26 cellular contexts compared by ENCODE assay signal in genomic region chr15:50964075-50964474, GRCh38.
"Had no signal": no experiment of that assay in that cellular context is flagged by ENCODE, and none has a peak within 500 bp of the region (broad histone marks: within the 10 kb centered on the region; RNA-seq: fewer than 3 reads in every experiment).

No MANE protein-coding gene starts in this region.

- H3K36me3 ChIP-seq: colonic mucosa, ovary, uterus had no signal

- H3K9me3 ChIP-seq: colonic mucosa had no signal

- H3K27ac Mint-ChIP-seq: dendritic cell treated with granulocyte-macrophage colony-stimulating factor and Interleukin-4, amounts not matched to agents 40 ng/mL and 50 ng/mL, for 4 days; endodermal cell; natural killer cell; stimulated activated naive CD8-positive, alpha-beta T cell treated with anti-CD3 and anti-CD28 coated beads, Interleukin-15, amount 100 ng/mL, for 72 hours had no signal

- H3K27me3 ChIP-seq: colonic mucosa, esophagus muscularis mucosa, foreskin keratinocyte, heart right ventricle, ovary, suprapubic skin, transverse colon, upper lobe of right lung, uterus had no signal

- H3K4me1 Mint-ChIP-seq: endodermal cell; stimulated activated naive CD8-positive, alpha-beta T cell treated with anti-CD3 and anti-CD28 coated beads, Interleukin-15, amount 100 ng/mL, for 72 hours had no signal

- ATAC-seq: foreskin keratinocyte; heart right ventricle; left ventricle myocardium superior; lower lobe of right lung; natural killer cell; psoas muscle; right cardiac atrium; stimulated activated naive CD8-positive, alpha-beta T cell treated with anti-CD3 and anti-CD28 coated beads, Interleukin-15, amount 100 ng/mL, for 72 hours; upper lobe of right lung had no signal

- DNase-seq: colonic mucosa; effector CD8-positive, alpha-beta T cell; endodermal cell; foreskin keratinocyte; glutamatergic neuron; heart right ventricle; hippocampal formation; islet precursor cell; left ventricle myocardium superior; lower lobe of right lung; natural killer cell; occipital lobe; ovary; psoas muscle; right cardiac atrium; stimulated activated CD4-positive, alpha-beta T cell treated with anti-CD3 and anti-CD28 coated beads, Interleukin-15, amount 100 ng/mL, for 24 hours; stimulated activated CD4-positive, alpha-beta T cell treated with anti-CD3 and anti-CD28 coated beads, Interleukin-2, amount 100 ng/mL, for 48 hours; stimulated activated naive CD8-positive, alpha-beta T cell treated with anti-CD3 and anti-CD28 coated beads, Interleukin-15, amount 100 ng/mL, for 72 hours; transverse colon; upper lobe of right lung; uterus had no signal

- H3K27ac ChIP-seq: colonic mucosa, epithelial cell of prostate, esophagus muscularis mucosa, foreskin keratinocyte, heart right ventricle, lower lobe of right lung, ovary, psoas muscle, skin epidermis, suprapubic skin, transverse colon, upper lobe of right lung, uterus had no signal

- H3K4me1 ChIP-seq: colonic mucosa, esophagus muscularis mucosa, foreskin keratinocyte, heart right ventricle, lower lobe of right lung, psoas muscle, suprapubic skin, transverse colon, upper lobe of right lung, uterus had no signal

- H3K4me3 Mint-ChIP-seq: dendritic cell treated with granulocyte-macrophage colony-stimulating factor and Interleukin-4, amounts not matched to agents 40 ng/mL and 50 ng/mL, for 4 days; endodermal cell; natural killer cell; stimulated activated naive CD8-positive, alpha-beta T cell treated with anti-CD3 and anti-CD28 coated beads, Interleukin-15, amount 100 ng/mL, for 72 hours had no signal

- H3K4me3 ChIP-seq: colonic mucosa, esophagus muscularis mucosa, heart right ventricle, lower lobe of right lung, ovary, psoas muscle, skin epidermis, suprapubic skin, transverse colon, upper lobe of right lung, uterus had no signal

- H3K27me3 Mint-ChIP-seq: dendritic cell treated with granulocyte-macrophage colony-stimulating factor and Interleukin-4, amounts not matched to agents 40 ng/mL and 50 ng/mL, for 4 days; stimulated activated naive CD8-positive, alpha-beta T cell treated with anti-CD3 and anti-CD28 coated beads, Interleukin-15, amount 100 ng/mL, for 72 hours had no signal
